Comparison of ENCODE assay signal across 8 cellular contexts in genomic region chr17:32079747-32080146, GRCh38.
DNase-seq lines count a peak whose midpoint lies in the region; ATAC-seq and TF ChIP-seq lines count a peak whose summit lies in the region.
"Not testable (repeated sequence)": the region's sequence is repeated elsewhere in the genome, so short reads cannot be mapped to it uniquely, and the experiment has no call there.

No MANE protein-coding gene starts in this region.

- ATAC-seq in GM21390 (IDR thresholded peaks at IDR 0.05; ENCODE audit: unreplicated experiment): peak; percentile 71
- peak; percentile 70 for ATAC-seq in HG03565 (IDR thresholded peaks at IDR 0.05; ENCODE audit: unreplicated experiment)
- peak; percentile 74 for ATAC-seq in mucosa of descending colon

- DNase-seq in COR-L47 (lab: John Stamatoyannopoulos, UW): peak; percentile 29
- peak; percentile 37 for DNase-seq in OCI-M1 (lab: John Stamatoyannopoulos, UW)
- DNase-seq in activated CD8-positive, alpha-beta memory T cell treated with anti-CD3 and anti-CD28 coated beads, Interleukin-2, amount 50 U/mL, for 24 hours (ENCODE audit: extremely low read depth): peak; percentile 39
- DNase-seq in ecto neural progenitor cell (ENCODE audit: low spot score): peak; percentile 71
- peak; percentile 37 to 73 (median 56) for DNase-seq in mucosa of descending colon
- DNase-seq in stimulated activated CD8-positive, alpha-beta memory T cell treated with anti-CD3 and anti-CD28 coated beads, Interleukin-4, amount 100 ng/mL, for 4 hours (ENCODE audit: low read depth in 2 of 2, low spot score in 1 of 2): peak; percentile 21 to 42

- H3K4me1 ChIP-seq in mucosa of descending colon (ENCODE audit: low read depth): not testable (repeated sequence)

- intact Hi-C loops in mucosa of descending colon (cut with DNase I, micrococcal nuclease): not testable (repeated sequence)

- H3K9me3 ChIP-seq in mucosa of descending colon: not testable (repeated sequence)

- H3K36me3 ChIP-seq in mucosa of descending colon (ENCODE audit: low read depth): not testable (repeated sequence)

- H3K4me3 ChIP-seq in mucosa of descending colon: not testable (repeated sequence)

- TF ChIP-seq CTCF in mucosa of descending colon (IDR thresholded peaks at IDR 0.05): not testable (repeated sequence)
